ENCODE assay signal across 12 cellular contexts in the genomic region with DNA sequence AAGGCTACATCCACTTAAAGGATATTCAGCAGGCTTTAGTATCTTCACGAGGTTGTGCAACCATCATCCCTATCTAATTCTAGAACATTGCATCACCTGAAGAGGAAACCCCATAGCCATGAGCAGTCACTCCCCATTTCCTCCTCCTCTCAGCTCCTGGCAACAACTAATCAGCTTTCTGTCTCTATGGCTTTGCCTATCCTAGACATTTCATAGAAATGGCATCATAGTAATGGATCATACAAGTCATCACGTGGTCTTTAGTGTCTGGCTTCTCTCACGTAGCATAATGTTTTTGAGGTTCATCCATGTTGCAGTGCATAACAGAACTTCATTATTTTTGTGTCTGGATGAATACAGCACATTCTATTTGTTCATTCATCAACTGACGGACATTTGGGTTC. TPM values are rescaled to one million over a fixed set of nuclear protein-coding genes. Genes with fewer than 3 reads are reported as not detected.
DNase-seq lines count a peak whose midpoint lies in the region; ATAC-seq and TF ChIP-seq lines count a peak whose summit lies in the region.
"Had no signal": no experiment of that assay in that cellular context is flagged by ENCODE, and none has a peak within 500 bp of the region (broad histone marks: within the 10 kb centered on the region; RNA-seq: fewer than 3 reads in every experiment).

No MANE protein-coding gene starts in this region.

- H3K27me3 Mint-ChIP-seq in naive thymus-derived CD4-positive, alpha-beta T cell, result peaks cover 0 to 7% (median 4%) of the 10 kb centered on the region in 5 donors
- H3K27me3 Mint-ChIP-seq: dendritic cell treated with granulocyte-macrophage colony-stimulating factor and Interleukin-4, amounts not matched to agents 40 ng/mL and 50 ng/mL, for 4 days had no signal

- H3K9me2 ChIP-seq in MM.1S (replicated peaks; ENCODE audit: insufficient read depth, low read length), result no peaks in the 10 kb centered on the region

- no peaks in the 10 kb centered on the region for H3K4me1 ChIP-seq in naive thymus-derived CD4-positive, alpha-beta T cell (ENCODE audit: control insufficient read depth in 2 of 2, insufficient read depth in 2 of 2, low read length in 2 of 2)
- H3K4me1 ChIP-seq in MM.1S (ENCODE audit: low read length), result 0 out of 2 replicates have a peak, but pooled peaks cover 4% of the 10 kb centered on the region
- H3K4me1 ChIP-seq: vagina had no signal

- no peaks in the 10 kb centered on the region for H3K36me3 ChIP-seq in brain microvascular endothelial cell (replicated peaks)
- no peaks in the 10 kb centered on the region for H3K36me3 ChIP-seq in naive thymus-derived CD4-positive, alpha-beta T cell (ENCODE audit: control insufficient read depth in 2 of 3, insufficient read depth in 3 of 3, low read length in 3 of 3)
- H3K36me3 ChIP-seq in MM.1S (replicated peaks; ENCODE audit: insufficient read depth, low read length), result no peaks in the 10 kb centered on the region
- H3K36me3 ChIP-seq: vagina had no signal

- peak overlapping the region in 1 of 10 donors; percentile 33 for H3K4me3 Mint-ChIP-seq in naive thymus-derived CD4-positive, alpha-beta T cell
- H3K4me3 Mint-ChIP-seq: dendritic cell treated with granulocyte-macrophage colony-stimulating factor and Interleukin-4, amounts not matched to agents 40 ng/mL and 50 ng/mL, for 4 days; H9 had no signal

- H3F3A ChIP-seq in MM.1S (ENCODE audit: insufficient read depth, low read length), result no peaks in the 10 kb centered on the region

- DNase-seq in GM04503 (ENCODE audit: low read depth), result peak; percentile 79
- peak; percentile 48 for DNase-seq in NCI-H82 treated with DMSO at 0.1 percent for 48 hours (lab: John Stamatoyannopoulos, UW; ENCODE audit: unreplicated experiment)
- peak; percentile 85 for DNase-seq in brain microvascular endothelial cell
- DNase-seq in naive thymus-derived CD4-positive, alpha-beta T cell, result no peak
- no peak for DNase-seq in MM.1S
- DNase-seq in left colon, result no peak
- DNase-seq: H9 had no signal

- H3K9ac ChIP-seq in MM.1S (ENCODE audit: low read length), result no peak overlapping the region

- POLR2A ChIA-PET in naive thymus-derived CD4-positive, alpha-beta T cell (lab: Charles Lee), result no interaction called here

- no peak for TF ChIP-seq CTCF in brain microvascular endothelial cell (IDR thresholded peaks at IDR 0.05; ENCODE audit: low read depth, low read length, missing control alignments)
- TF ChIP-seq CTCF in MM.1S (IDR thresholded peaks at IDR 0.05; ENCODE audit: low read length), result no peak

- H3K27me3 ChIP-seq in brain microvascular endothelial cell (replicated peaks) (no peaks in the 10 kb centered on the region), MM.1S (replicated peaks; ENCODE audit: insufficient read depth, low read length) (no peaks in the 10 kb centered on the region)
- H3K27me3 ChIP-seq in naive thymus-derived CD4-positive, alpha-beta T cell (ENCODE audit: control insufficient read depth in 2 of 2, insufficient read depth in 2 of 2, low read length in 2 of 2), result no peaks in the 10 kb centered on the region
- H3K27me3 ChIP-seq: vagina had no signal

- no peak overlapping the region for H2AFZ ChIP-seq in MM.1S (ENCODE audit: low read length)

- peak overlapping the region in 1 of 9 donors; percentile 25 for H3K27ac Mint-ChIP-seq in naive thymus-derived CD4-positive, alpha-beta T cell
- H3K27ac Mint-ChIP-seq: dendritic cell treated with granulocyte-macrophage colony-stimulating factor and Interleukin-4, amounts not matched to agents 40 ng/mL and 50 ng/mL, for 4 days; H9 had no signal

- H3K27ac ChIP-seq in brain microvascular endothelial cell, result peak overlapping the region; percentile 46
- no peak overlapping the region for H3K27ac ChIP-seq in naive thymus-derived CD4-positive, alpha-beta T cell (ENCODE audit: low read depth, low read length)
- H3K27ac ChIP-seq in MM.1S (ENCODE audit: low read length), result no peak overlapping the region
- H3K27ac ChIP-seq: vagina had no signal

- H3K4me2 ChIP-seq in MM.1S (ENCODE audit: low read depth, low read length), result no peak overlapping the region

- peak; percentile 84 for ATAC-seq in naive thymus-derived CD4-positive, alpha-beta T cell
- ATAC-seq in GM19395 (IDR thresholded peaks at IDR 0.05; ENCODE audit: unreplicated experiment) (no peak), GM21576 (IDR thresholded peaks at IDR 0.05; ENCODE audit: unreplicated experiment) (no peak), left colon (no peak)
- ATAC-seq: Panc1 had no signal

- in situ Hi-C loops in brain microvascular endothelial cell (cut with HindIII; ENCODE audit: low pct_ligation_motif_present, low sequenced_read_pairs), result no loop called here

- no peaks in the 10 kb centered on the region for H3K9me3 ChIP-seq in naive thymus-derived CD4-positive, alpha-beta T cell (ENCODE audit: control insufficient read depth in 2 of 3, low read length in 3 of 3)
- H3K9me3 ChIP-seq in MM.1S (replicated peaks; ENCODE audit: insufficient read depth, low read length), result no peaks in the 10 kb centered on the region
- H3K9me3 ChIP-seq: vagina had no signal

- H3K4me1 Mint-ChIP-seq in naive thymus-derived CD4-positive, alpha-beta T cell, result peaks cover 0 to 32% (median 6%) of the 10 kb centered on the region in 7 donors

- no peaks in the 10 kb centered on the region for H4K20me1 ChIP-seq in MM.1S (ENCODE audit: insufficient read depth, low read length)

- CTCF ChIA-PET in naive thymus-derived CD4-positive, alpha-beta T cell (lab: Charles Lee), result no interaction called here

- intact Hi-C loops in naive thymus-derived CD4-positive, alpha-beta T cell (cut with micrococcal nuclease), result no loop called here
- intact Hi-C loops in left colon (cut with DNase I, micrococcal nuclease), result no loop called here

- H3K36me3 Mint-ChIP-seq in naive thymus-derived CD4-positive, alpha-beta T cell, result no peaks in the 10 kb centered on the region

- H3K79me2 ChIP-seq in MM.1S (ENCODE audit: low read length), result no peaks in the 10 kb centered on the region

- no peaks in the 10 kb centered on the region for H3K9me3 Mint-ChIP-seq in naive thymus-derived CD4-positive, alpha-beta T cell
- H3K9me3 Mint-ChIP-seq: dendritic cell treated with granulocyte-macrophage colony-stimulating factor and Interleukin-4, amounts not matched to agents 40 ng/mL and 50 ng/mL, for 4 days; H9 had no signal

- H3K4me3 ChIP-seq in brain microvascular endothelial cell (ENCODE audit: low read depth, low read length), result no peak overlapping the region
- no peak overlapping the region for H3K4me3 ChIP-seq in naive thymus-derived CD4-positive, alpha-beta T cell (ENCODE audit: low read length)
- no peak overlapping the region for H3K4me3 ChIP-seq in MM.1S (ENCODE audit: low read length)
- H3K4me3 ChIP-seq: vagina had no signal

RNA-seq across cellular contexts. Expression of a gene that starts 20.5 kb away (rescaled TPM):
- total RNA-seq in naive thymus-derived CD4-positive, alpha-beta T cell, result 1 to 10 TPM in 2 of 5 experiments, under 1 TPM in 3; 0.22 to 7.0 (median 0.34) TPM
- polyA plus RNA-seq in naive thymus-derived CD4-positive, alpha-beta T cell, result under 1 TPM; 0.28 to 0.34 TPM
- under 1 TPM; 0.25 to 0.46 TPM for total RNA-seq in left colon

Comparison
In these comparisons a context has a peak if more than half of its experiments do, and no peak if none do; other contexts are left out.
1. DNase-seq: peak in GM04503 (single experiment), NCI-H82 treated with DMSO at 0.1 percent for 48 hours (single experiment) and brain microvascular endothelial cell (single experiment); none in naive thymus-derived CD4-positive, alpha-beta T cell (0 of 9), MM.1S (single experiment) and left colon (0 of 2).